In the genomic region with DNA sequence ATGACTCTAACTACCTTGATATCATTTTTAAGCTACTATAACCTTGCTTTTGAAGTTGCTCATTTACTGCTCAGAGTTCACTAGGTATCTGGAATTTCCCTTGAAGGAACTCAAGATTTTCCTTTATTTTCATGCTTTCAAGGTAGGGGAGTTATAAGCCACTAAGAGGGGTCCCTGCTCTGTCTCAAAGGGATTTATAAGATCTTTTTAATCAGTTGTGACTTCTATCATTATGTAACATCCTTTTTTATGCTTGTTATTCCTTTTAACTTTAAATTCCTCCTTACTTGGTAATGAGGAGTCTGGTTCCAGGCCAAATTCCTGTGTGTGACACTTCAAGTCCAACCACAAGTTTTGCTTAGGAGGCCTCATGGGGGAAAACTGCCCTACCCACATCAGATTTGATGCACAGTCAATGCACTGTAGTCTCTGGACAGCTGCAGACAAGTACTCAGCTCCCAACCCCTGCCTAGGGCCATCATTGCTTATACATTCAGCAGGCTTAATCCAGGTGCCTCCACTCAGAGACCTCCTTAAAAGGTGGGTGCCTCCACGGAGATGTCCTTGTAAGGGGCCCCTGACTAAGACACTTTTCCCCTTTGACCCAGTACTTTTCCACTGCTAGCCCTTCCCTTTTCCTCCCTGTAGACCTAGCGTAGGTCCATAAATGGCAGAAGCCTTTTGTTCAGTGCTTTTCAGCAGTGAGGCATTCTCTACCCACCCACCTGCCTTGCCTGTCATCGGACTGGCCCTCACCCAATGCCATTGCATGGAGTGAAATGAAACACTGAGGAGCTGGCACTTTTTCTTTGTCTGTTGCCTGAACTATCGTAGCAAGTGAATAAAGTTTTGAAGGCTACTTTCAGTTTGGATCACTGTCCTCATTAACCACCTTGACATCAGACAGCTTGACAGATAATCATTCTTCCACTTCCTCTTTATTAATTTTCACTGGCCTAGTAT, we compare ENCODE assay signal across 8 cellular contexts.
A peak's percentile ranks its signal among the peaks of the same experiment; 100 is the strongest.
DNase-seq lines count a peak whose midpoint lies in the region; ATAC-seq and TF ChIP-seq lines count a peak whose summit lies in the region.

No MANE protein-coding gene starts in this region.

- no peak overlapping the region for H3K4me3 ChIP-seq in fibroblast of mammary gland (ENCODE audit: control insufficient read depth, low read depth, low read length)

- no peak for TF ChIP-seq CTCF in fibroblast of mammary gland (conservative IDR thresholded peaks at IDR 0.05; ENCODE audit: control insufficient read depth, insufficient read depth, low read depth, low read length)

- DNase-seq in EH (ENCODE audit: low read depth) (peak; percentile 95), fibroblast of mammary gland (ENCODE audit: low read depth) (peak; percentile 84), amygdala (lab: John Stamatoyannopoulos, UW) (no peak), NCI-H82 (lab: John Stamatoyannopoulos, UW) (no peak), OCI-M1 (lab: John Stamatoyannopoulos, UW) (no peak)
- DNase-seq in stimulated activated CD8-positive, alpha-beta memory T cell treated with anti-CD3 and anti-CD28 coated beads, Interleukin-4, amount 100 ng/mL, for 48 hours, result no peak

- ATAC-seq in GM21447 (IDR thresholded peaks at IDR 0.05; ENCODE audit: unreplicated experiment), result peak; percentile 87
- ATAC-seq in HG03565 (IDR thresholded peaks at IDR 0.05; ENCODE audit: unreplicated experiment), result peak; percentile 85

Comparison
In these comparisons a context has a peak if more than half of its experiments do, and no peak if none do; other contexts are left out.
1. DNase-seq: peak in EH (single experiment) and fibroblast of mammary gland (single experiment); none in amygdala (0 of 56), NCI-H82 (single experiment), stimulated activated CD8-positive, alpha-beta memory T cell treated with anti-CD3 and anti-CD28 coated beads, Interleukin-4, amount 100 ng/mL, for 48 hours (single experiment) and OCI-M1 (single experiment).